1 cellular context compared by ENCODE assay signal in genomic region chr11:116697011-116697410, GRCh38.
TF ChIP-seq lines count a peak whose summit lies in the region.

No MANE protein-coding gene starts in this region.

TF ChIP-seq in WTC11, 78 proteins besides CTCF, POLR2A, EP300 and RAD21:
- TF ChIP-seq GRHL2 (CRISPR knock-in tag; IDR thresholded peaks at IDR 0.05; ENCODE audit: insufficient replicate concordance, severe bottlenecking) (no peak), AFF4 (CRISPR knock-in tag; IDR thresholded peaks at IDR 0.05; ENCODE audit: borderline replicate concordance) (no peak), ZBTB21 (CRISPR knock-in tag; IDR thresholded peaks at IDR 0.05; ENCODE audit: borderline replicate concordance) (no peak), ATF1 (CRISPR knock-in tag; IDR thresholded peaks at IDR 0.05) (no peak), CREB1 (CRISPR knock-in tag; IDR thresholded peaks at IDR 0.05) (no peak), RORB (CRISPR knock-in tag; IDR thresholded peaks at IDR 0.05) (no peak), FOXP4 (CRISPR knock-in tag; IDR thresholded peaks at IDR 0.05) (no peak), PRRX2 (CRISPR knock-in tag; IDR thresholded peaks at IDR 0.05) (no peak), IRF1 (CRISPR knock-in tag; IDR thresholded peaks at IDR 0.05) (no peak), TEAD1 (CRISPR knock-in tag; IDR thresholded peaks at IDR 0.05) (no peak)
